1 cellular context compared by ENCODE assay signal in the genomic region with DNA sequence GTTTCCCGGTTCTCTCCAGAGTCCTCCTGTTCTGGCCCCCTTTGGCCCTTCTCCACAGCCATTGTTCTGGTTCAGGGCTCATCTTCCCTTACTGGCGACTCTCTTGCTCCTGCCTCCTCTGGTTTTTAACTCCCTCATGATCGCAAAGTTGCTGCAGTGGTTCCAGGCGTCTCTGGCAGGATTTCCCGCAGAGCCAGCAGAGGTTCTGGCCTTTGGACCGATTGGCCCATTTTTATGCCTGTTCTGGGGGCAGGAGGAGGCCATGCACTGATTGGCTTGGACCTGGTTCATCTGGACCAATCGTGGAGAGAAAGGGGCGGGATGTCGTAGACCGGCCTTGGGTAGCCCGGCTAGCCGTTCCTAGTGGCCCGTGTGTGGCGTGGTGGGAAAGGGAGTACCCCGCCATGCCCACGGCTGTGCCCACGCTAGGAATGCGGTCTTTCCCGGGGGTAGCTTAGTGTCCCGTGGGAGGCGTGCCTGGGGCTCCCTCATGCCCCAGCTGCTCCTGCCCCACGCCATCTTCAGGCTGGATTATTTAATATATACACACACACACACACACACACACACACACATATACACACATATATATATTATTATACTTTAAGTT.
TF ChIP-seq lines count a peak whose summit lies in the region.

No MANE protein-coding gene starts in this region.

TF ChIP-seq in HCT116, 20 proteins besides CTCF, POLR2A, EP300 and RAD21:
- TF ChIP-seq CBX3 (IDR thresholded peaks at IDR 0.05; ENCODE audit: low read depth) (no peak), CEBPB (IDR thresholded peaks at IDR 0.05; ENCODE audit: low read depth) (no peak), SP1 (IDR thresholded peaks at IDR 0.05; ENCODE audit: low read depth) (no peak), SIN3A (IDR thresholded peaks at IDR 0.05; ENCODE audit: low read depth) (no peak), FOSL1 (IDR thresholded peaks at IDR 0.05; ENCODE audit: low read depth) (no peak), EZH2 (IDR thresholded peaks at IDR 0.05) (no peak), ZFX (IDR thresholded peaks at IDR 0.05) (no peak), EZH2phosphoT487 (IDR thresholded peaks at IDR 0.05; ENCODE audit: borderline replicate concordance) (no peak), POLR2AphosphoS5 (IDR thresholded peaks at IDR 0.05; ENCODE audit: low read depth, low read length) (no peak)
- TF ChIP-seq, protein P1, sequence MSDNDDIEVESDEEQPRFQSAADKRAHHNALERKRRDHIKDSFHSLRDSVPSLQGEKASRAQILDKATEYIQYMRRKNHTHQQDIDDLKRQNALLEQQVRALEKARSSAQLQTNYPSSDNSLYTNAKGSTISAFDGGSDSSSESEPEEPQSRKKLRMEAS (IDR thresholded peaks at IDR 0.05): no peak
